Comparison of ENCODE assay signal across 14 cellular contexts in the genomic region with DNA sequence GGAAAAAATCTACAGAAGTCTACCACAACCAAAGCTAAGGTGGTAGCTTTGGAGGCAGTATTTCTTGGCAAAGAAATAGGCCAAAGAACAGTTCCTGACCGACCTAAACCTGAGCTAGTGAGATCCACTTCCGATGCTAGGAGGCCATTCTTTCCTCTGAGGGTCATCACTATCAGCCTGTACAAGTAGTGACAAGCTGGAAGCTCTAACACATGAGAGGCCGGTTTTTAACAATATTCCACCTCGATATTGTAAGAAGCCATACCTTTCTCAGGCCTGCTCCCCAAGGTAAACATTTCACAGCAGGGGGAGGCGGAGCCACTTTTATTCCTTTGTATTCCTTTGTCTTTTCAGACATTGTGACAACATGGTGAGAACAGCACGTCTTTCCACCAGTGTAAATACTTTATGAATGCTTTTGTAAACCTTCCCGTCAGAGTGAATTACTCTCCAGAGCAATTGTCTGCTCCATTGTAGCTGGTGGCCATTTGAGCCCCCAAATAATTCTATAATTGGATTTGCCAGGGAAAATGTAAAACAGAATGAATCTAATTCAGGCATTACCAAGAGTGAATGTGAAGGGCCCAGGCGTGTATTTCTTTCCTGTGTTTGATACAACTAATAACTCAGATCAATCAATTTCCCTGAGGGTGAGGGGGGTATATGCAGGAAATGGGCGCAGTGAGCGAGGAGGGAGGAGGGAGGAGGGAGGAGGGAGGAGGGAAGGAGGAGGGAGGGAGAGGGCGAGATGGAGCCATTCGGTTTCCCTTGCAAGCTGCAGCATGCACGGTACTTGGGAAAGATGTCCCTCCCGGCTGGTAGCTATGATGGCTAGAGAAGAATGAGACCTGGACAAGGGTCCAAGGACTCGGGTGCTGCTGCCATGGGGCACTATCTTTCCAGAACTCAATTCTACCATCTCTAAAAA.
A peak's percentile ranks its signal among the peaks of the same experiment; 100 is the strongest.
DNase-seq lines count a peak whose midpoint lies in the region; ATAC-seq and TF ChIP-seq lines count a peak whose summit lies in the region.
"Had no signal": no experiment of that assay in that cellular context is flagged by ENCODE, and none has a peak within 500 bp of the region (broad histone marks: within the 10 kb centered on the region; RNA-seq: fewer than 3 reads in every experiment).

No MANE protein-coding gene starts in this region.

- TF ChIP-seq CTCF in glutamatergic neuron (IDR thresholded peaks at IDR 0.05; ENCODE audit: partially characterized antibody, unreplicated experiment) (no peak), Peyer's patch (IDR thresholded peaks at IDR 0.05) (no peak)

- no peak overlapping the region for H3K4me3 Mint-ChIP-seq in glutamatergic neuron (ENCODE audit: unreplicated experiment)
- H3K4me3 Mint-ChIP-seq: neural crest cell had no signal

- ATAC-seq in GM19351 (IDR thresholded peaks at IDR 0.05; ENCODE audit: unreplicated experiment) = no peak
- ATAC-seq: lower lobe of right lung had no signal

- peaks cover 3% of the 10 kb centered on the region for H3K4me1 Mint-ChIP-seq in glutamatergic neuron (ENCODE audit: low read depth, unreplicated experiment)

- TF ChIP-seq POLR2A in Peyer's patch (IDR thresholded peaks at IDR 0.05) = no peak

- H3K27me3 ChIP-seq in Peyer's patch = no peaks in the 10 kb centered on the region
- H3K27me3 ChIP-seq: ascending aorta, SJCRH30 had no signal

- peak; percentile 96 for DNase-seq in COR-L47 (lab: John Stamatoyannopoulos, UW)
- peak; percentile 47 for DNase-seq in NCI-H1105 treated with DMSO at 0.1 percent for 48 hours (lab: John Stamatoyannopoulos, UW)
- peak; percentile 33 for DNase-seq in NCI-H510A (lab: John Stamatoyannopoulos, UW)
- DNase-seq in glutamatergic neuron = no peak
- DNase-seq in Peyer's patch = no peak
- no peak for DNase-seq in activated effector memory CD4-positive, alpha-beta T cell treated with Interleukin-2 at 50 U/mL for 16 hours
- DNase-seq in NCI-H1694 treated with DMSO at 0.1 percent for 48 hours (lab: John Stamatoyannopoulos, UW) = no peak
- DNase-seq: dermis blood vessel endothelial cell; lower lobe of right lung; SJCRH30; stimulated activated naive CD4-positive, alpha-beta T cell treated with Interleukin-2 at 50 U/mL for 16 hours had no signal

- peaks cover 3% of the 10 kb centered on the region for H3K9me3 Mint-ChIP-seq in glutamatergic neuron (ENCODE audit: unreplicated experiment)
- H3K9me3 Mint-ChIP-seq: neural crest cell had no signal

- no peak overlapping the region for H3K4me3 ChIP-seq in Peyer's patch
- H3K4me3 ChIP-seq: ascending aorta, lower lobe of right lung, SJCRH30 had no signal

- H3K4me1 ChIP-seq in Peyer's patch = no peaks in the 10 kb centered on the region
- H3K4me1 ChIP-seq: ascending aorta, lower lobe of right lung, SJCRH30 had no signal

- no peaks in the 10 kb centered on the region for H3K27me3 Mint-ChIP-seq in glutamatergic neuron (ENCODE audit: unreplicated experiment)

- H3K27ac ChIP-seq in Peyer's patch = no peak overlapping the region
- H3K27ac ChIP-seq: lower lobe of right lung, SJCRH30 had no signal

- peak overlapping the region; percentile 41 for H3K27ac Mint-ChIP-seq in glutamatergic neuron (ENCODE audit: unreplicated experiment)

- H3K9me3 ChIP-seq in Peyer's patch = no peaks in the 10 kb centered on the region
- H3K9me3 ChIP-seq: ascending aorta, lower lobe of right lung, SJCRH30 had no signal

- H3K36me3 Mint-ChIP-seq in glutamatergic neuron (ENCODE audit: unreplicated experiment) = no peaks in the 10 kb centered on the region

- peaks cover 0 to 48% (median 0%) of the 10 kb centered on the region in 3 donors for H3K36me3 ChIP-seq in Peyer's patch

Comparison
In these comparisons a context has a peak if more than half of its experiments do, and no peak if none do; other contexts are left out.
1. DNase-seq: peak in COR-L47 (single experiment), NCI-H1105 treated with DMSO at 0.1 percent for 48 hours (single experiment) and NCI-H510A (single experiment); none in glutamatergic neuron (single experiment), Peyer's patch (0 of 3), activated effector memory CD4-positive, alpha-beta T cell treated with Interleukin-2 at 50 U/mL for 16 hours (single experiment) and NCI-H1694 treated with DMSO at 0.1 percent for 48 hours (single experiment).